8 cellular contexts compared by ENCODE assay signal in the genomic region with DNA sequence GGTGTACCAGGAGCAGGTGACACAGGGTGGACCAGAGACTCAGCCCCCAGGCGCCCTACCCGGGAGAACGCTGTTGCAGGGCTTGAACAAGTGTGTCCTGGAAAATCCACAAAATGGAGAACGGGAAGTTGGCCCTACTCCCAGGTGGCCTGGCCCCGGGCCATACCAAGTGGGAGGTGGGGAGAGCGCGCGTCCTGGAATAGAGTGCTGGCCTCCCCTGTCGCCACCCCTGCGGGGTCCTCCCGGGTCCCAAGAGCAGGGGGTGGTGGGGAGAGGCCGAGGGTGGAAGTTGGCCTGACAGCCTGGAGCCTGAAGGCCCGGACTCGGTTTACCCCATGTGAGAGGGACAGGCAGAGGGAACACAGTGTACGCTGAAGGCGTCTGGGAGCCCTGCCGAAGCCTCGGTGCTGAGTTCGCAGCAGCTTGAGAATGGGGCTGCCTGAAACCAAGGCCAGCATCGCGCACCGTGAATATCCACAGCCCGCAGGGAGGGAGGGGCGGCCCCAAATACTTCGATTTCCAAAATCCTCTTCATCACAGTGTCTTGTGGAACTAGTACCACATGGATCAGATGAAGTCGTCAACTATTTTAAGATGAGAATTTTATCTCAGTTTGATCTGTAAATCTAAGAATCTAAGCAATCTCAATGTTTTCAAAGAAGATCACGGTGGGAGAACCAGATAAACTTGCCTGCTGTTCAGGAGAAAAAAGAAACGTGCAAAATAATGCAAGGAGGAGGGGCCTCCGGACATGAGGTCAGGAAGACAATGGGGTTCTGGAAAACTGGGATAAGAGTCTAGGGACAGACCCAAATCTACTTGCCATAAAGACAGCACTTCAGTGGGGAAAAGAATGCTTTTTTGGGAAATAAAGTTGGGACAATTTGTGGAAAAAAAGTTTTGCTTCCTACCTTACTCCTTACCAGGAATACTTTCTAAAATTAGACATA. TPM values are rescaled to one million over a fixed set of nuclear protein-coding genes. Genes with fewer than 3 reads are reported as not detected.
DNase-seq lines count a peak whose midpoint lies in the region; ATAC-seq, FAIRE-seq and TF ChIP-seq lines count a peak whose summit lies in the region.

No MANE protein-coding gene starts in this region.

- no peaks in the 10 kb centered on the region for H3K9me2 ChIP-seq in Loucy (replicated peaks; ENCODE audit: low read depth, low read length)

- TF ChIP-seq RAD21 in A549 (conservative IDR thresholded peaks at IDR 0.05 in 1 of 2, IDR thresholded peaks at IDR 0.05 in 1 of 2): no peak

- intact Hi-C loops in breast epithelium (cut with DNase I; ENCODE audit: low total_unique reads): no loop called here

- TF ChIP-seq CTCF in A549 (IDR thresholded peaks at IDR 0.05) (no peak), Loucy (conservative IDR thresholded peaks at IDR 0.05; ENCODE audit: low read length) (no peak), breast epithelium (IDR thresholded peaks at IDR 0.05) (no peak)

- no peak for TF ChIP-seq POLR2A in A549 (IDR thresholded peaks at IDR 0.05; ENCODE audit: low read length)
- TF ChIP-seq POLR2A in breast epithelium (IDR thresholded peaks at IDR 0.05): no peak

- WGBS in A549 (ENCODE audit: missing lambda C conversion rate): 87% methylated on average over 23 of the region's 29 CpGs
- 95 to 97% methylated on average over 26 to 29 of the region's 29 CpGs for WGBS in mesodermal cell (ENCODE audit: insufficient coverage in 2 of 2), 2 experiments

- POLR2A ChIA-PET in A549 (lab: Yijun Ruan, JAX): no interaction called here

- CTCF ChIA-PET in A549 (lab: Yijun Ruan, JAX): interaction anchor here (2.7 kb wide), 1 partner anchor 9 kb away, joined by 10 read pairs; no protein-coding TSS in a partner anchor

- peaks cover 31% of the 10 kb centered on the region for H4K20me1 ChIP-seq in Loucy (ENCODE audit: insufficient read depth, low read length, poor library complexity, severe bottlenecking)

- H3F3A ChIP-seq in Loucy (ENCODE audit: low read depth): no peaks in the 10 kb centered on the region

- H3K27ac ChIP-seq in A549 (no peak overlapping the region; a peak in 1 of 6 replicates), breast epithelium (peak overlapping the region; percentile 87 to 95), mesodermal cell (ENCODE audit: low read depth, low read length, severe bottlenecking) (no peak overlapping the region)

- H3K4me2 ChIP-seq in A549 (peak overlapping the region; percentile 100), Loucy (ENCODE audit: low read depth, low read length, poor library complexity, severe bottlenecking) (peak overlapping the region; percentile 96)

- peak overlapping the region; percentile 88 for H3K9ac ChIP-seq in Loucy (ENCODE audit: low read depth, low read length, poor library complexity, severe bottlenecking)

- H3K4me3 ChIP-seq in A549 (peak overlapping the region; percentile 88), Loucy (ENCODE audit: low read length, poor library complexity, severe bottlenecking) (peak overlapping the region; percentile 95), breast epithelium (peak overlapping the region; percentile 14 to 76 (median 65)), mesodermal cell (ENCODE audit: extremely low read depth, insufficient read depth, low read length, poor library complexity, severe bottlenecking) (peak overlapping the region; percentile 71)

- no peaks in the 10 kb centered on the region for H3K36me3 ChIP-seq in Loucy (ENCODE audit: insufficient read depth, low read length)
- H3K36me3 ChIP-seq in breast epithelium: no peaks in the 10 kb centered on the region
- peaks cover 32% of the 10 kb centered on the region for H3K36me3 ChIP-seq in mesodermal cell (ENCODE audit: control insufficient read depth, insufficient read depth, low read length)

- no peak for ATAC-seq in A549
- ATAC-seq in HG03175 (IDR thresholded peaks at IDR 0.05; ENCODE audit: unreplicated experiment): no peak

- H3K4me1 ChIP-seq in A549 (peaks cover 14% of the 10 kb centered on the region), Loucy (ENCODE audit: insufficient read depth, low read length, poor library complexity, severe bottlenecking) (peaks cover 25% of the 10 kb centered on the region), breast epithelium (peaks cover 20 to 27% of the 10 kb centered on the region in 2 donors), mesodermal cell (ENCODE audit: control insufficient read depth, insufficient read depth, low read length, poor library complexity, severe bottlenecking) (peaks cover 15% of the 10 kb centered on the region)

- no peak for TF ChIP-seq EP300 in A549 (IDR thresholded peaks at IDR 0.05)

- no peak for DNase-seq in A549 (ENCODE audit: low read depth in 1 of 2, low spot score in 1 of 2)
- peak in 1 of 2 donors; percentile 88 for DNase-seq in breast epithelium (ENCODE audit: low spot score in 2 of 2)
- no peak for DNase-seq in cerebellar nuclear complex (lab: John Stamatoyannopoulos, UW)
- no peak for DNase-seq in NCI-H82 (lab: John Stamatoyannopoulos, UW)
- no peak for DNase-seq in GM19239 (ENCODE audit: insufficient read length, low spot score)

- FAIRE-seq in A549 (lab: Jason Lieb, UNC) (no peak), GM19239 (lab: Jason Lieb, UNC) (no peak)

- H2AFZ ChIP-seq in Loucy (ENCODE audit: low read length): no peak overlapping the region

- H3K79me2 ChIP-seq in Loucy (ENCODE audit: insufficient read depth, low read length): peaks cover 56% of the 10 kb centered on the region

- H3K27me3 ChIP-seq in Loucy (ENCODE audit: insufficient read depth, low read length, poor library complexity, severe bottlenecking): no peaks in the 10 kb centered on the region
- H3K27me3 ChIP-seq in breast epithelium: no peaks in the 10 kb centered on the region

- H3K9me3 ChIP-seq in A549 (no peaks in the 10 kb centered on the region), Loucy (ENCODE audit: insufficient read depth, low read depth, low read length) (no peaks in the 10 kb centered on the region), breast epithelium (no peaks in the 10 kb centered on the region), mesodermal cell (ENCODE audit: control insufficient read depth, low read length) (no peaks in the 10 kb centered on the region)

TF ChIP-seq in A549, 52 proteins besides CTCF, POLR2A, EP300 and RAD21 (continues in another document):
- TF ChIP-seq TP53 (CRISPR knock-in tag; IDR thresholded peaks at IDR 0.05) (no peak), ATOH8 (CRISPR knock-in tag; IDR thresholded peaks at IDR 0.05; ENCODE audit: low read depth) (no peak), BHLHE40 (IDR thresholded peaks at IDR 0.05; ENCODE audit: low read depth, low read length) (no peak)

RNA-seq across cellular contexts. Expression of gene KLF16, which starts 10.4 kb away (rescaled TPM):
- polyA plus RNA-seq in A549 (2011; rRNA removed): 4.1 and 5.8 TPM in 2 replicates
- polyA plus RNA-seq in A549 (2012; cell fraction: cytosol; rRNA removed): 22.9 and 43.9 TPM in 2 replicates
- polyA plus RNA-seq in A549 (2012; cell fraction: nucleus; rRNA removed): 36.5 and 74.1 TPM in 2 replicates
- polyA plus RNA-seq in A549 (2017; fragmentation: RNase III; extraction: RNeasy Plus Mini Kit Qiagen cat#74134 plus additional on column Dnase treatment): 23.9 to 28.0 TPM (median 25.7 TPM) in 3 replicates
- 2.7 and 4.3 TPM in 2 replicates for polyA minus RNA-seq in A549 (2011; rRNA and poly(A)+ RNA removed)
- total RNA-seq in breast epithelium: 1 to 10 TPM; 2.9 to 4.6 (median 4.1) TPM
- polyA plus RNA-seq in mesodermal cell (2013, experiment 1 of 2): 24.9 TPM
- 18.9 TPM for polyA plus RNA-seq in mesodermal cell (2013, experiment 2 of 2)

RNA-seq across cellular contexts. Expression of gene ABHD17A, which starts 11.5 kb away (rescaled TPM):
- polyA plus RNA-seq in A549 (2011; rRNA removed) (12.8 and 14.8 TPM in 2 replicates), A549 (2017; fragmentation: RNase III; extraction: RNeasy Plus Mini Kit Qiagen cat#74134 plus additional on column Dnase treatment) (20.9 to 23.1 TPM (median 21.7 TPM) in 3 replicates)
- 38.5 and 63.7 TPM in 2 replicates for polyA plus RNA-seq in A549 (2012; cell fraction: cytosol; rRNA removed)
- 70.9 and 111 TPM in 2 replicates for polyA plus RNA-seq in A549 (2012; cell fraction: nucleus; rRNA removed)
- 4.3 and 5.5 TPM in 2 replicates for polyA minus RNA-seq in A549 (2011; rRNA and poly(A)+ RNA removed)
- 10 to 100 TPM; 62.4 to 81.3 (median 76.0) TPM for total RNA-seq in breast epithelium
- polyA plus RNA-seq in mesodermal cell (2013, experiment 1 of 2): 82.9 TPM
- 63.1 TPM for polyA plus RNA-seq in mesodermal cell (2013, experiment 2 of 2)

RNA-seq across cellular contexts. Expression of gene REXO1, which starts 25.5 kb away (rescaled TPM):
- 5.6 and 7.3 TPM in 2 replicates for polyA plus RNA-seq in A549 (2011; rRNA removed)
- 25.2 and 29.8 TPM in 2 replicates for polyA plus RNA-seq in A549 (2012; cell fraction: cytosol; rRNA removed)
- polyA plus RNA-seq in A549 (2012; cell fraction: nucleus; rRNA removed): 73.2 and 590 TPM in 2 replicates
- 13.8 to 15.6 TPM (median 14.5 TPM) in 3 replicates for polyA plus RNA-seq in A549 (2017; fragmentation: RNase III; extraction: RNeasy Plus Mini Kit Qiagen cat#74134 plus additional on column Dnase treatment)
- polyA minus RNA-seq in A549 (2011; rRNA and poly(A)+ RNA removed): 5.5 and 18.1 TPM in 2 replicates
- 10 to 100 TPM; 10.4 to 25.2 (median 19.7) TPM for total RNA-seq in breast epithelium
- 23.2 TPM for polyA plus RNA-seq in mesodermal cell (2013, experiment 1 of 2)
- 21.6 TPM for polyA plus RNA-seq in mesodermal cell (2013, experiment 2 of 2)

RNA-seq across cellular contexts. Expression of gene ADAT3, which starts 31.4 kb away (rescaled TPM):
- polyA plus RNA-seq in A549 (2011; rRNA removed): 0.65 and 0.66 TPM in 2 replicates
- polyA plus RNA-seq in A549 (2012; cell fraction: cytosol; rRNA removed): 4.3 and 7.9 TPM in 2 replicates
- 9.1 and 18.1 TPM in 2 replicates for polyA plus RNA-seq in A549 (2012; cell fraction: nucleus; rRNA removed)
- 4.2 to 5.6 TPM (median 5.3 TPM) in 3 replicates for polyA plus RNA-seq in A549 (2017; fragmentation: RNase III; extraction: RNeasy Plus Mini Kit Qiagen cat#74134 plus additional on column Dnase treatment)
- polyA minus RNA-seq in A549 (2011; rRNA and poly(A)+ RNA removed): 0.58 and 1.3 TPM in 2 replicates
- total RNA-seq in breast epithelium: 1 to 10 TPM; 1.1 to 5.4 (median 4.9) TPM
- polyA plus RNA-seq in mesodermal cell (2013, experiment 1 of 2): 2.6 TPM
- polyA plus RNA-seq in mesodermal cell (2013, experiment 2 of 2): 2.7 TPM

RNA-seq across cellular contexts. Expression of gene SCAMP4, which starts 31.4 kb away (rescaled TPM):
- polyA plus RNA-seq in A549 (2011; rRNA removed): 7.6 and 11.9 TPM in 2 replicates
- 30.6 and 45.0 TPM in 2 replicates for polyA plus RNA-seq in A549 (2012; cell fraction: cytosol; rRNA removed)
- 52.5 and 89.2 TPM in 2 replicates for polyA plus RNA-seq in A549 (2012; cell fraction: nucleus; rRNA removed)
- polyA plus RNA-seq in A549 (2017; fragmentation: RNase III; extraction: RNeasy Plus Mini Kit Qiagen cat#74134 plus additional on column Dnase treatment): 60.9 to 63.4 TPM (median 63.0 TPM) in 3 replicates
- polyA minus RNA-seq in A549 (2011; rRNA and poly(A)+ RNA removed): 7.4 and 13.4 TPM in 2 replicates
- 10 to 100 TPM; 41.4 to 66.6 (median 44.6) TPM for total RNA-seq in breast epithelium
- polyA plus RNA-seq in mesodermal cell (2013, experiment 1 of 2): 46.9 TPM
- 42.3 TPM for polyA plus RNA-seq in mesodermal cell (2013, experiment 2 of 2)

Comparison
In these comparisons a context has a peak if more than half of its experiments do, and no peak if none do; other contexts are left out.
1. H3K27ac ChIP-seq: peak in breast epithelium (2 of 2); none in A549 (0 of 2) and mesodermal cell (single experiment).
2. Peak in every context shown above with its lines, with median percentiles within 50 percentile points of each other: H3K4me3 ChIP-seq.